ENCODE assay signal across 9 cellular contexts in the genomic region with DNA sequence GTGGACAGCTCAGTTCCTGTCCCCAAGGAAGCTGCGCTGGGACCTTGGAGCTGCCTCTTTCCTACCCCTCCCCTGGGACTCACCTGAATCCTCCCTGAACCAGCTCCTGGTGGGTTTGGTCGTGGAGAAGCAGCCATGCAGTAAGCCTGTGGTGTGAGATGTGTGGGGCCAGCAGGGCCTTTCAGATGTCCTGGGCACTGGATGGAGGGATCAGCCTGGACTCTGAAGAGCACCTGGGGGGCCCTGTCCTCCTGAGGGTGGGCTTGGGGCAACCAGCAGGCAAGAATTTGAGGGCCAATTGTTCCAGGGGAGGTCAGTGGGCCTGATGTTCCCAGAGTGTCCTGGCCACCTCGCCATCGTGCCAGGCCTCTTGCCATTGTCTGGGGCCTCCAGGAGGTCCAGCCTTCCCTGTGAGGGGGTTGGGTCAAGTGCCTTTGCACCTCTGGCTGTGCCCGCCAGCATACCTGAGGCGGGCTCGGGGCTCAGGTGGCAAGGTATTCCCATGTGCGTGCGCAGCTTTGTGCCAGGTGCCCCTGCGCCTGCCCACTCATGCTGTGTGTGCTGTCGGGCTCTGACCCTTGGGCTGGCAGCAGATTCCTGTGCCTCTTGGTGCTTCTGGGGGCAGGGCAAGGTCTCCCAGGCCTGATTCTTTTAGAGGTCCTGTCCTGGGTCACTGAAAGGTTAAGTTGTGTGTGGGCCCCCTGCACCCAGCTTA. TPM values are rescaled to one million over a fixed set of nuclear protein-coding genes. Genes with fewer than 3 reads are reported as not detected.
DNase-seq lines count a peak whose midpoint lies in the region; ATAC-seq and TF ChIP-seq lines count a peak whose summit lies in the region.
"Had no signal": no experiment of that assay in that cellular context is flagged by ENCODE, and none has a peak within 500 bp of the region (broad histone marks: within the 10 kb centered on the region; RNA-seq: fewer than 3 reads in every experiment).

No MANE protein-coding gene starts in this region.

- peaks cover 0 to 48% (median 0%) of the 10 kb centered on the region in 3 donors for H3K36me3 ChIP-seq in Peyer's patch
- peaks cover 0 to 69% of the 10 kb centered on the region in 2 donors for H3K36me3 ChIP-seq in gastroesophageal sphincter
- H3K36me3 ChIP-seq in gastrocnemius medialis: peaks cover 0 to 24% of the 10 kb centered on the region in 2 donors

- no peak for TF ChIP-seq EP300 in gastroesophageal sphincter (IDR thresholded peaks at IDR 0.05)

- H3K9me3 ChIP-seq in Peyer's patch (no peaks in the 10 kb centered on the region), gastroesophageal sphincter (no peaks in the 10 kb centered on the region), gastrocnemius medialis (no peaks in the 10 kb centered on the region)

- no peaks in the 10 kb centered on the region for H3K27me3 ChIP-seq in Peyer's patch
- no peaks in the 10 kb centered on the region for H3K27me3 ChIP-seq in gastroesophageal sphincter
- no peaks in the 10 kb centered on the region for H3K27me3 ChIP-seq in gastrocnemius medialis

- peak; percentile 7 for ATAC-seq in GM18511 (IDR thresholded peaks at IDR 0.05; ENCODE audit: unreplicated experiment)
- ATAC-seq in gastroesophageal sphincter: no peak
- no peak for ATAC-seq in gastrocnemius medialis
- ATAC-seq in left colon: no peak
- no peak for ATAC-seq in HG02798 (IDR thresholded peaks at IDR 0.05; ENCODE audit: poor library complexity, unreplicated experiment)

- TF ChIP-seq POLR2A in Peyer's patch (IDR thresholded peaks at IDR 0.05) (no peak), gastroesophageal sphincter (IDR thresholded peaks at IDR 0.05) (no peak), gastrocnemius medialis (IDR thresholded peaks at IDR 0.05) (no peak)

- in situ Hi-C loops in gastrocnemius medialis (cut with MboI; ENCODE audit: low sequenced_read_pairs in 4 of 4): no loop called here

- no CpG with 5 or more reads among the region's 11 CpGs for WGBS in gastroesophageal sphincter (ENCODE audit: low coverage in 1 of 2), 2 donors

- TF ChIP-seq CTCF in Peyer's patch (IDR thresholded peaks at IDR 0.05): no peak
- TF ChIP-seq CTCF in gastroesophageal sphincter (IDR thresholded peaks at IDR 0.05): no peak
- no peak for TF ChIP-seq CTCF in gastrocnemius medialis (IDR thresholded peaks at IDR 0.05 in 4 of 5, conservative IDR thresholded peaks at IDR 0.05 in 1 of 5)

- H3K4me1 ChIP-seq in Peyer's patch: peaks cover 16 to 83% (median 61%) of the 10 kb centered on the region in 4 donors
- H3K4me1 ChIP-seq in gastroesophageal sphincter: peaks cover 0 to 87% (median 55%) of the 10 kb centered on the region in 3 donors
- H3K4me1 ChIP-seq in gastrocnemius medialis: peaks cover 51 to 54% of the 10 kb centered on the region in 2 donors

- intact Hi-C loops in gastrocnemius medialis (cut with DNase I; ENCODE audit: low total_unique reads): no loop called here
- intact Hi-C loops in left colon (cut with DNase I, micrococcal nuclease): no loop called here
- intact Hi-C loops in head of caudate nucleus (cut with DNase I): no loop called here

- H3K4me3 ChIP-seq in Peyer's patch (peak overlapping the region in 1 of 4 donors; percentile 22), gastroesophageal sphincter (no peak overlapping the region), gastrocnemius medialis (no peak overlapping the region)
- H3K4me3 ChIP-seq: lung had no signal

- peak overlapping the region; percentile 98 to 100 (median 100) for H3K27ac ChIP-seq in Peyer's patch
- peak overlapping the region in 3 of 4 donors; percentile 49 to 97 (median 97) for H3K27ac ChIP-seq in gastroesophageal sphincter
- peak overlapping the region; percentile 47 to 100 (median 100) for H3K27ac ChIP-seq in gastrocnemius medialis

- DNase-seq in Peyer's patch: no peak
- DNase-seq in gastrocnemius medialis: no peak
- no peak for DNase-seq in left colon
- DNase-seq in DMS153 treated with DMSO at 0.1 percent for 48 hours (lab: John Stamatoyannopoulos, UW; ENCODE audit: unreplicated experiment): no peak
- DNase-seq in head of caudate nucleus: no peak

RNA-seq across cellular contexts. Expression of gene TRIM8, which starts 7.3 kb away (rescaled TPM):
- total RNA-seq in Peyer's patch: 100 to 1,000 TPM in 3 of 4 donors, 10 to 100 TPM in 1; 88.3 to 154 (median 119) TPM
- total RNA-seq in gastroesophageal sphincter: 100 to 1,000 TPM in 3 of 4 donors, 10 to 100 TPM in 1; 96.7 to 171 (median 131) TPM
- total RNA-seq in gastrocnemius medialis: 100 to 1,000 TPM; 113 to 222 (median 138) TPM
- 10 to 100 TPM; 58.4 to 64.0 TPM for total RNA-seq in left colon
